In genomic region chr1:23872421-23872820, GRCh38 we compare ENCODE assay signal across 33 cellular contexts. TPM values are rescaled to one million over a fixed set of nuclear protein-coding genes. Genes with fewer than 3 reads are reported as not detected.
"Had no signal": no experiment of that assay in that cellular context is flagged by ENCODE, and none has a peak within 500 bp of the region (broad histone marks: within the 10 kb centered on the region; RNA-seq: fewer than 3 reads in every experiment).

No MANE protein-coding gene starts in this region.

- H3K36me3 Mint-ChIP-seq: activated naive CD8-positive, alpha-beta T cell treated with anti-CD3 and anti-CD28 coated beads, Interleukin-2, amount 10 ng/mL, durations not matched to agents 7 days and 5 days had no signal

- H3K27ac Mint-ChIP-seq: activated CD4-positive, alpha-beta T cell treated with anti-CD3 and anti-CD28 coated beads, Interleukin-2, amount 10 ng/mL, durations not matched to agents 7 days and 5 days; activated CD8-positive, alpha-beta T cell treated with anti-CD3 and anti-CD28 coated beads, Interleukin-2, amount 10 ng/mL, durations not matched to agents 7 days and 5 days; activated naive CD4-positive, alpha-beta T cell treated with anti-CD3 and anti-CD28 coated beads, Interleukin-2, amount 50 U/mL, for 24 hours; activated naive CD8-positive, alpha-beta T cell treated with anti-CD3 and anti-CD28 coated beads, Interleukin-2, amount 10 ng/mL, durations not matched to agents 7 days and 5 days; activated T-cell treated with anti-CD3 and anti-CD28 coated beads, Interleukin-2, amount 50 U/mL, for 24 hours; activated T-helper 2 cell treated with anti-CD3 and anti-CD28 coated beads, Interferon-gamma antibody, Interleukin-2, Interleukin-4, amounts not matched to agents 10 μg/mL and 5 μg/mL and 100 μg/mL, durations not matched to agents 14 hours and 24 hours and 36 hours had no signal

- H3K27me3 Mint-ChIP-seq: activated naive CD4-positive, alpha-beta T cell treated with anti-CD3 and anti-CD28 coated beads, Interleukin-2, amount 50 U/mL, for 24 hours; activated T-cell treated with anti-CD3 and anti-CD28 coated beads, Interleukin-2, amount 50 U/mL, for 24 hours had no signal

- DNase-seq: activated CD4-positive, alpha-beta T cell treated with anti-CD3 and anti-CD28 coated beads, Interleukin-2, amount 10 ng/mL, durations not matched to agents 7 days and 5 days; activated CD4-positive, alpha-beta T cell treated with anti-CD3 and anti-CD28 coated beads, Interleukin-2, amount 50 U/mL, for 48 hours; activated CD8-positive, alpha-beta T cell treated with anti-CD3 and anti-CD28 coated beads, Interleukin-2, amount 10 ng/mL, durations not matched to agents 7 days and 5 days; activated gamma-delta T cell; activated naive CD4-positive, alpha-beta T cell treated with Interleukin-2 at 50 U/mL for 16 hours; activated naive CD8-positive, alpha-beta T cell treated with anti-CD3 and anti-CD28 coated beads, Interleukin-2, amount 10 ng/mL, durations not matched to agents 7 days and 5 days; activated T-cell treated with anti-CD3 and anti-CD28 coated beads, Interleukin-2, amount 50 U/mL, for 24 hours; amygdala; body of pancreas; NCI-H1048; NCI-H1436 treated with DMSO at 0.1 percent for 48 hours; NCI-H1694 treated with DMSO at 0.1 percent for 48 hours; NCI-H2029 treated with DMSO at 0.1 percent for 48 hours; NCI-H2107; NCI-H2171; NCI-H510A; NCI-H526; NCI-H748 treated with DMSO at 0.1 percent for 48 hours; NK-92 treated with Interleukin-12 subunit alpha and Interleukin-12 subunit beta, amount 100 ng/mL, for 24 hours; PC-9; Right ventricle myocardium superior; SW 1271; T-helper 1 cell; T1000; WERI-Rb-1 had no signal

- H3K36me3 ChIP-seq: breast epithelium, WERI-Rb-1 had no signal

- H3K4me2 ChIP-seq: KMS-11, PC-9 had no signal

- H3K27ac ChIP-seq: body of pancreas, breast epithelium, coronary artery, KMS-11, PC-9, WERI-Rb-1 had no signal

- ATAC-seq: activated CD8-positive, alpha-beta T cell treated with anti-CD3 and anti-CD28 coated beads, Interleukin-2, amount 10 ng/mL, durations not matched to agents 7 days and 5 days; body of pancreas had no signal

- H3K27me3 ChIP-seq: body of pancreas had no signal

- H3K4me1 ChIP-seq: breast epithelium had no signal

- H3K4me3 ChIP-seq: body of pancreas, breast epithelium, coronary artery, PC-9 had no signal

- H3K4me3 Mint-ChIP-seq: activated CD4-positive, alpha-beta T cell treated with anti-CD3 and anti-CD28 coated beads, Interleukin-2, amount 10 ng/mL, durations not matched to agents 7 days and 5 days; activated CD8-positive, alpha-beta T cell treated with anti-CD3 and anti-CD28 coated beads, Interleukin-2, amount 10 ng/mL, durations not matched to agents 7 days and 5 days; activated naive CD4-positive, alpha-beta T cell treated with anti-CD3 and anti-CD28 coated beads, Interleukin-2, amount 50 U/mL, for 24 hours; activated naive CD8-positive, alpha-beta T cell treated with anti-CD3 and anti-CD28 coated beads, Interleukin-2, amount 10 ng/mL, durations not matched to agents 7 days and 5 days; activated T-cell treated with anti-CD3 and anti-CD28 coated beads, Interleukin-2, amount 50 U/mL, for 24 hours had no signal

- H2AFZ ChIP-seq: PC-9 had no signal

- H3K9me3 ChIP-seq: body of pancreas, breast epithelium had no signal

RNA-seq across cellular contexts. Expression of gene CNR2, which starts 40.7 kb away (rescaled TPM):
- total RNA-seq: astrocyte, body of pancreas, cardiac septum, M059J, PC-9, Right ventricle myocardium superior had no signal
